2 cellular contexts compared by ENCODE assay signal in the genomic region with DNA sequence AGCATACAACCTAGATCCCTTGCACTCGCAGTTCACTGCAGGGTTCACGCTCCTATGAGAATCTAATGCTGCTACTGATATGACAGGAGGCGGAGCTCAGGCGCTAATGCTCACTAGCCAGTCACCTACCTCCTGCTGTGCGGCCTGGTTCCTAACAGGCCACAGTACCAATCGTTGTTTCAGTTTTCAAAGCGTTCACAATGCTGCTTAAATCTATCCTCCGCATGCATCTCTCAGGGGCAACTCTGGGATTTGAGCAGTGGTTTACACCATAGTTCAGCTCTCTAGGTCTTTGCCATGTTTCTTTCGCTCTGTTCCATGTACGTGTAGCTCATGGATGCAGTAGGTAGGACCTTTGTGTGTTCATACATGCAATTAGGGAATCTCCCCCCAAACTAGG.
TF ChIP-seq lines count a peak whose summit lies in the region.

No MANE protein-coding gene starts in this region.

TF ChIP-seq in GM23338, 12 proteins besides CTCF, POLR2A, EP300 and RAD21:
- TF ChIP-seq STAT1 (IDR thresholded peaks at IDR 0.05; ENCODE audit: unreplicated experiment) = no peak
- no peak for TF ChIP-seq CREB1 (CRISPR knock-in tag; IDR thresholded peaks at IDR 0.05; ENCODE audit: low read depth)
- TF ChIP-seq, protein P1, sequence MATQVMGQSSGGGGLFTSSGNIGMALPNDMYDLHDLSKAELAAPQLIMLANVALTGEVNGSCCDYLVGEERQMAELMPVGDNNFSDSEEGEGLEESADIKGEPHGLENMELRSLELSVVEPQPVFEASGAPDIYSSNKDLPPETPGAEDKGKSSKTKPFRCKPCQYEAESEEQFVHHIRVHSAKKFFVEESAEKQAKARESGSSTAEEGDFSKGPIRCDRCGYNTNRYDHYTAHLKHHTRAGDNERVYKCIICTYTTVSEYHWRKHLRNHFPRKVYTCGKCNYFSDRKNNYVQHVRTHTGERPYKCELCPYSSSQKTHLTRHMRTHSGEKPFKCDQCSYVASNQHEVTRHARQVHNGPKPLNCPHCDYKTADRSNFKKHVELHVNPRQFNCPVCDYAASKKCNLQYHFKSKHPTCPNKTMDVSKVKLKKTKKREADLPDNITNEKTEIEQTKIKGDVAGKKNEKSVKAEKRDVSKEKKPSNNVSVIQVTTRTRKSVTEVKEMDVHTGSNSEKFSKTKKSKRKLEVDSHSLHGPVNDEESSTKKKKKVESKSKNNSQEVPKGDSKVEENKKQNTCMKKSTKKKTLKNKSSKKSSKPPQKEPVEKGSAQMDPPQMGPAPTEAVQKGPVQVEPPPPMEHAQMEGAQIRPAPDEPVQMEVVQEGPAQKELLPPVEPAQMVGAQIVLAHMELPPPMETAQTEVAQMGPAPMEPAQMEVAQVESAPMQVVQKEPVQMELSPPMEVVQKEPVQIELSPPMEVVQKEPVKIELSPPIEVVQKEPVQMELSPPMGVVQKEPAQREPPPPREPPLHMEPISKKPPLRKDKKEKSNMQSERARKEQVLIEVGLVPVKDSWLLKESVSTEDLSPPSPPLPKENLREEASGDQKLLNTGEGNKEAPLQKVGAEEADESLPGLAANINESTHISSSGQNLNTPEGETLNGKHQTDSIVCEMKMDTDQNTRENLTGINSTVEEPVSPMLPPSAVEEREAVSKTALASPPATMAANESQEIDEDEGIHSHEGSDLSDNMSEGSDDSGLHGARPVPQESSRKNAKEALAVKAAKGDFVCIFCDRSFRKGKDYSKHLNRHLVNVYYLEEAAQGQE (IDR thresholded peaks at IDR 0.05; ENCODE audit: unreplicated experiment) = no peak
- no peak for TF ChIP-seq ZNF331 (CRISPR knock-in tag; IDR thresholded peaks at IDR 0.05; ENCODE audit: low read depth)
- TF ChIP-seq EZH2 (IDR thresholded peaks at IDR 0.05; ENCODE audit: low read depth, unreplicated experiment) = no peak
- no peak for TF ChIP-seq JUNB (IDR thresholded peaks at IDR 0.05; ENCODE audit: unreplicated experiment)

TF ChIP-seq in K562, 482 proteins besides CTCF, POLR2A, EP300 and RAD21 (continues in another document):
- TF ChIP-seq CBX3 (IDR thresholded peaks at IDR 0.05; ENCODE audit: borderline replicate concordance in 1 of 2, low read length in 2 of 2) (peak in 1 of 2 experiments; percentile 60; a peak in 1 of 3 replicates), ZSCAN32 (CRISPR knock-in tag; IDR thresholded peaks at IDR 0.05) (no peak), SAP30 (IDR thresholded peaks at IDR 0.05; ENCODE audit: borderline replicate concordance, insufficient read depth, low read depth, low read length, poor library complexity, severe bottlenecking) (no peak), EHMT2 (IDR thresholded peaks at IDR 0.05) (0 out of 2 replicates have a peak, but pooled peaks have one; percentile 19), NFIC (IDR thresholded peaks at IDR 0.05) (peak; percentile 86), MTA3 (IDR thresholded peaks at IDR 0.05; ENCODE audit: borderline replicate concordance) (0 out of 2 replicates have a peak, but pooled peaks have one; percentile 34), FOXM1 (IDR thresholded peaks at IDR 0.05; ENCODE audit: low read depth) (0 out of 2 replicates have a peak, but pooled peaks have one; percentile 13), FOXM1 (CRISPR knock-in tag; IDR thresholded peaks at IDR 0.05; ENCODE audit: low read depth) (no peak), ZNF121 (CRISPR knock-in tag; conservative IDR thresholded peaks at IDR 0.05) (no peak), ZNF830 (CRISPR knock-in tag; IDR thresholded peaks at IDR 0.05) (no peak), ASH1L (IDR thresholded peaks at IDR 0.05; ENCODE audit: borderline replicate concordance, low read depth, partially characterized antibody) (no peak), ZNF184 (CRISPR knock-in tag; IDR thresholded peaks at IDR 0.05) (no peak), SRSF9 (IDR thresholded peaks at IDR 0.05; ENCODE audit: borderline replicate concordance, low read depth, low read length) (no peak), POLR2B (IDR thresholded peaks at IDR 0.05; ENCODE audit: low read depth, partially characterized antibody) (no peak), CXXC5 (CRISPR knock-in tag; IDR thresholded peaks at IDR 0.05) (0 out of 2 replicates have a peak, but pooled peaks have one; percentile 22), CC2D1A (IDR thresholded peaks at IDR 0.05) (peak; percentile 31; the same call in 1 of the 2 replicates), CREB1 (IDR thresholded peaks at IDR 0.05) (no peak), CREB1 (CRISPR knock-in tag; IDR thresholded peaks at IDR 0.05) (0 out of 2 replicates have a peak, but pooled peaks have one; percentile 22), JUND (IDR thresholded peaks at IDR 0.05; ENCODE audit: borderline replicate concordance, low read depth, low read length) (peak; percentile 42; the same call in 1 of the 2 replicates), JUND (tag; IDR thresholded peaks at IDR 0.05; ENCODE audit: borderline replicate concordance, low read depth, low read length) (peak; percentile 24; the same call in 1 of the 3 replicates), GABPB1 (CRISPR knock-in tag; IDR thresholded peaks at IDR 0.05) (no peak)
- TF ChIP-seq, protein P2, sequence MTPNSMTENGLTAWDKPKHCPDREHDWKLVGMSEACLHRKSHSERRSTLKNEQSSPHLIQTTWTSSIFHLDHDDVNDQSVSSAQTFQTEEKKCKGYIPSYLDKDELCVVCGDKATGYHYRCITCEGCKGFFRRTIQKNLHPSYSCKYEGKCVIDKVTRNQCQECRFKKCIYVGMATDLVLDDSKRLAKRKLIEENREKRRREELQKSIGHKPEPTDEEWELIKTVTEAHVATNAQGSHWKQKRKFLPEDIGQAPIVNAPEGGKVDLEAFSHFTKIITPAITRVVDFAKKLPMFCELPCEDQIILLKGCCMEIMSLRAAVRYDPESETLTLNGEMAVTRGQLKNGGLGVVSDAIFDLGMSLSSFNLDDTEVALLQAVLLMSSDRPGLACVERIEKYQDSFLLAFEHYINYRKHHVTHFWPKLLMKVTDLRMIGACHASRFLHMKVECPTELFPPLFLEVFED (CRISPR knock-in tag; conservative IDR thresholded peaks at IDR 0.05) = no peak
- TF ChIP-seq, protein P3, sequence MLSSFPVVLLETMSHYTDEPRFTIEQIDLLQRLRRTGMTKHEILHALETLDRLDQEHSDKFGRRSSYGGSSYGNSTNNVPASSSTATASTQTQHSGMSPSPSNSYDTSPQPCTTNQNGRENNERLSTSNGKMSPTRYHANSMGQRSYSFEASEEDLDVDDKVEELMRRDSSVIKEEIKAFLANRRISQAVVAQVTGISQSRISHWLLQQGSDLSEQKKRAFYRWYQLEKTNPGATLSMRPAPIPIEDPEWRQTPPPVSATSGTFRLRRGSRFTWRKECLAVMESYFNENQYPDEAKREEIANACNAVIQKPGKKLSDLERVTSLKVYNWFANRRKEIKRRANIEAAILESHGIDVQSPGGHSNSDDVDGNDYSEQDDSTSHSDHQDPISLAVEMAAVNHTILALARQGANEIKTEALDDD (IDR thresholded peaks at IDR 0.05) = peak; percentile 81
- TF ChIP-seq, protein P4, sequence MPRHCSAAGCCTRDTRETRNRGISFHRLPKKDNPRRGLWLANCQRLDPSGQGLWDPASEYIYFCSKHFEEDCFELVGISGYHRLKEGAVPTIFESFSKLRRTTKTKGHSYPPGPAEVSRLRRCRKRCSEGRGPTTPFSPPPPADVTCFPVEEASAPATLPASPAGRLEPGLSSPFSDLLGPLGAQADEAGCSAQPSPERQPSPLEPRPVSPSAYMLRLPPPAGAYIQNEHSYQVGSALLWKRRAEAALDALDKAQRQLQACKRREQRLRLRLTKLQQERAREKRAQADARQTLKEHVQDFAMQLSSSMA (CRISPR knock-in tag; IDR thresholded peaks at IDR 0.05) = no peak
- TF ChIP-seq, protein P5, sequence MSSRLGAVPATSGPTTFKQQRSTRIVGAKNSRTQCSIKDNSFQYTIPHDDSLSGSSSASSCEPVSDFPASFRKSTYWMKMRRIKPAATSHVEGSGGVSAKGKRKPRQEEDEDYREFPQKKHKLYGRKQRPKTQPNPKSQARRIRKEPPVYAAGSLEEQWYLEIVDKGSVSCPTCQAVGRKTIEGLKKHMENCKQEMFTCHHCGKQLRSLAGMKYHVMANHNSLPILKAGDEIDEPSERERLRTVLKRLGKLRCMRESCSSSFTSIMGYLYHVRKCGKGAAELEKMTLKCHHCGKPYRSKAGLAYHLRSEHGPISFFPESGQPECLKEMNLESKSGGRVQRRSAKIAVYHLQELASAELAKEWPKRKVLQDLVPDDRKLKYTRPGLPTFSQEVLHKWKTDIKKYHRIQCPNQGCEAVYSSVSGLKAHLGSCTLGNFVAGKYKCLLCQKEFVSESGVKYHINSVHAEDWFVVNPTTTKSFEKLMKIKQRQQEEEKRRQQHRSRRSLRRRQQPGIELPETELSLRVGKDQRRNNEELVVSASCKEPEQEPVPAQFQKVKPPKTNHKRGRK (tag; IDR thresholded peaks at IDR 0.05) = no peak
- TF ChIP-seq, protein P6, sequence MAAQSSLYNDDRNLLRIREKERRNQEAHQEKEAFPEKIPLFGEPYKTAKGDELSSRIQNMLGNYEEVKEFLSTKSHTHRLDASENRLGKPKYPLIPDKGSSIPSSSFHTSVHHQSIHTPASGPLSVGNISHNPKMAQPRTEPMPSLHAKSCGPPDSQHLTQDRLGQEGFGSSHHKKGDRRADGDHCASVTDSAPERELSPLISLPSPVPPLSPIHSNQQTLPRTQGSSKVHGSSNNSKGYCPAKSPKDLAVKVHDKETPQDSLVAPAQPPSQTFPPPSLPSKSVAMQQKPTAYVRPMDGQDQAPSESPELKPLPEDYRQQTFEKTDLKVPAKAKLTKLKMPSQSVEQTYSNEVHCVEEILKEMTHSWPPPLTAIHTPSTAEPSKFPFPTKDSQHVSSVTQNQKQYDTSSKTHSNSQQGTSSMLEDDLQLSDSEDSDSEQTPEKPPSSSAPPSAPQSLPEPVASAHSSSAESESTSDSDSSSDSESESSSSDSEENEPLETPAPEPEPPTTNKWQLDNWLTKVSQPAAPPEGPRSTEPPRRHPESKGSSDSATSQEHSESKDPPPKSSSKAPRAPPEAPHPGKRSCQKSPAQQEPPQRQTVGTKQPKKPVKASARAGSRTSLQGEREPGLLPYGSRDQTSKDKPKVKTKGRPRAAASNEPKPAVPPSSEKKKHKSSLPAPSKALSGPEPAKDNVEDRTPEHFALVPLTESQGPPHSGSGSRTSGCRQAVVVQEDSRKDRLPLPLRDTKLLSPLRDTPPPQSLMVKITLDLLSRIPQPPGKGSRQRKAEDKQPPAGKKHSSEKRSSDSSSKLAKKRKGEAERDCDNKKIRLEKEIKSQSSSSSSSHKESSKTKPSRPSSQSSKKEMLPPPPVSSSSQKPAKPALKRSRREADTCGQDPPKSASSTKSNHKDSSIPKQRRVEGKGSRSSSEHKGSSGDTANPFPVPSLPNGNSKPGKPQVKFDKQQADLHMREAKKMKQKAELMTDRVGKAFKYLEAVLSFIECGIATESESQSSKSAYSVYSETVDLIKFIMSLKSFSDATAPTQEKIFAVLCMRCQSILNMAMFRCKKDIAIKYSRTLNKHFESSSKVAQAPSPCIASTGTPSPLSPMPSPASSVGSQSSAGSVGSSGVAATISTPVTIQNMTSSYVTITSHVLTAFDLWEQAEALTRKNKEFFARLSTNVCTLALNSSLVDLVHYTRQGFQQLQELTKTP (IDR thresholded peaks at IDR 0.05; ENCODE audit: low read depth in 1 of 2, partially characterized antibody in 2 of 2) = peak in 1 of 2 experiments; percentile 92
- TF ChIP-seq, protein P7, sequence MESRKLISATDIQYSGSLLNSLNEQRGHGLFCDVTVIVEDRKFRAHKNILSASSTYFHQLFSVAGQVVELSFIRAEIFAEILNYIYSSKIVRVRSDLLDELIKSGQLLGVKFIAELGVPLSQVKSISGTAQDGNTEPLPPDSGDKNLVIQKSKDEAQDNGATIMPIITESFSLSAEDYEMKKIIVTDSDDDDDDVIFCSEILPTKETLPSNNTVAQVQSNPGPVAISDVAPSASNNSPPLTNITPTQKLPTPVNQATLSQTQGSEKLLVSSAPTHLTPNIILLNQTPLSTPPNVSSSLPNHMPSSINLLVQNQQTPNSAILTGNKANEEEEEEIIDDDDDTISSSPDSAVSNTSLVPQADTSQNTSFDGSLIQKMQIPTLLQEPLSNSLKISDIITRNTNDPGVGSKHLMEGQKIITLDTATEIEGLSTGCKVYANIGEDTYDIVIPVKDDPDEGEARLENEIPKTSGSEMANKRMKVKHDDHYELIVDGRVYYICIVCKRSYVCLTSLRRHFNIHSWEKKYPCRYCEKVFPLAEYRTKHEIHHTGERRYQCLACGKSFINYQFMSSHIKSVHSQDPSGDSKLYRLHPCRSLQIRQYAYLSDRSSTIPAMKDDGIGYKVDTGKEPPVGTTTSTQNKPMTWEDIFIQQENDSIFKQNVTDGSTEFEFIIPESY (CRISPR knock-in tag; IDR thresholded peaks at IDR 0.05) = peak; percentile 84
- TF ChIP-seq, protein P8, sequence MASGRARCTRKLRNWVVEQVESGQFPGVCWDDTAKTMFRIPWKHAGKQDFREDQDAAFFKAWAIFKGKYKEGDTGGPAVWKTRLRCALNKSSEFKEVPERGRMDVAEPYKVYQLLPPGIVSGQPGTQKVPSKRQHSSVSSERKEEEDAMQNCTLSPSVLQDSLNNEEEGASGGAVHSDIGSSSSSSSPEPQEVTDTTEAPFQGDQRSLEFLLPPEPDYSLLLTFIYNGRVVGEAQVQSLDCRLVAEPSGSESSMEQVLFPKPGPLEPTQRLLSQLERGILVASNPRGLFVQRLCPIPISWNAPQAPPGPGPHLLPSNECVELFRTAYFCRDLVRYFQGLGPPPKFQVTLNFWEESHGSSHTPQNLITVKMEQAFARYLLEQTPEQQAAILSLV (tag; IDR thresholded peaks at IDR 0.05) = no peak
- TF ChIP-seq, protein P9, sequence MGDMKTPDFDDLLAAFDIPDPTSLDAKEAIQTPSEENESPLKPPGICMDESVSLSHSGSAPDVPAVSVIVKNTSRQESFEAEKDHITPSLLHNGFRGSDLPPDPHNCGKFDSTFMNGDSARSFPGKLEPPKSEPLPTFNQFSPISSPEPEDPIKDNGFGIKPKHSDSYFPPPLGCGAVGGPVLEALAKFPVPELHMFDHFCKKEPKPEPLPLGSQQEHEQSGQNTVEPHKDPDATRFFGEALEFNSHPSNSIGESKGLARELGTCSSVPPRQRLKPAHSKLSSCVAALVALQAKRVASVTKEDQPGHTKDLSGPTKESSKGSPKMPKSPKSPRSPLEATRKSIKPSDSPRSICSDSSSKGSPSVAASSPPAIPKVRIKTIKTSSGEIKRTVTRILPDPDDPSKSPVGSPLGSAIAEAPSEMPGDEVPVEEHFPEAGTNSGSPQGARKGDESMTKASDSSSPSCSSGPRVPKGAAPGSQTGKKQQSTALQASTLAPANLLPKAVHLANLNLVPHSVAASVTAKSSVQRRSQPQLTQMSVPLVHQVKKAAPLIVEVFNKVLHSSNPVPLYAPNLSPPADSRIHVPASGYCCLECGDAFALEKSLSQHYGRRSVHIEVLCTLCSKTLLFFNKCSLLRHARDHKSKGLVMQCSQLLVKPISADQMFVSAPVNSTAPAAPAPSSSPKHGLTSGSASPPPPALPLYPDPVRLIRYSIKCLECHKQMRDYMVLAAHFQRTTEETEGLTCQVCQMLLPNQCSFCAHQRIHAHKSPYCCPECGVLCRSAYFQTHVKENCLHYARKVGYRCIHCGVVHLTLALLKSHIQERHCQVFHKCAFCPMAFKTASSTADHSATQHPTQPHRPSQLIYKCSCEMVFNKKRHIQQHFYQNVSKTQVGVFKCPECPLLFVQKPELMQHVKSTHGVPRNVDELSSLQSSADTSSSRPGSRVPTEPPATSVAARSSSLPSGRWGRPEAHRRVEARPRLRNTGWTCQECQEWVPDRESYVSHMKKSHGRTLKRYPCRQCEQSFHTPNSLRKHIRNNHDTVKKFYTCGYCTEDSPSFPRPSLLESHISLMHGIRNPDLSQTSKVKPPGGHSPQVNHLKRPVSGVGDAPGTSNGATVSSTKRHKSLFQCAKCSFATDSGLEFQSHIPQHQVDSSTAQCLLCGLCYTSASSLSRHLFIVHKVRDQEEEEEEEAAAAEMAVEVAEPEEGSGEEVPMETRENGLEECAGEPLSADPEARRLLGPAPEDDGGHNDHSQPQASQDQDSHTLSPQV (IDR thresholded peaks at IDR 0.05) = 0 out of 2 replicates have a peak, but pooled peaks have one; percentile 37
- TF ChIP-seq, protein P10, sequence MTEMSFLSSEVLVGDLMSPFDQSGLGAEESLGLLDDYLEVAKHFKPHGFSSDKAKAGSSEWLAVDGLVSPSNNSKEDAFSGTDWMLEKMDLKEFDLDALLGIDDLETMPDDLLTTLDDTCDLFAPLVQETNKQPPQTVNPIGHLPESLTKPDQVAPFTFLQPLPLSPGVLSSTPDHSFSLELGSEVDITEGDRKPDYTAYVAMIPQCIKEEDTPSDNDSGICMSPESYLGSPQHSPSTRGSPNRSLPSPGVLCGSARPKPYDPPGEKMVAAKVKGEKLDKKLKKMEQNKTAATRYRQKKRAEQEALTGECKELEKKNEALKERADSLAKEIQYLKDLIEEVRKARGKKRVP (CRISPR knock-in tag; IDR thresholded peaks at IDR 0.05) = no peak
